Comparison of ENCODE assay signal across 8 cellular contexts in the genomic region with DNA sequence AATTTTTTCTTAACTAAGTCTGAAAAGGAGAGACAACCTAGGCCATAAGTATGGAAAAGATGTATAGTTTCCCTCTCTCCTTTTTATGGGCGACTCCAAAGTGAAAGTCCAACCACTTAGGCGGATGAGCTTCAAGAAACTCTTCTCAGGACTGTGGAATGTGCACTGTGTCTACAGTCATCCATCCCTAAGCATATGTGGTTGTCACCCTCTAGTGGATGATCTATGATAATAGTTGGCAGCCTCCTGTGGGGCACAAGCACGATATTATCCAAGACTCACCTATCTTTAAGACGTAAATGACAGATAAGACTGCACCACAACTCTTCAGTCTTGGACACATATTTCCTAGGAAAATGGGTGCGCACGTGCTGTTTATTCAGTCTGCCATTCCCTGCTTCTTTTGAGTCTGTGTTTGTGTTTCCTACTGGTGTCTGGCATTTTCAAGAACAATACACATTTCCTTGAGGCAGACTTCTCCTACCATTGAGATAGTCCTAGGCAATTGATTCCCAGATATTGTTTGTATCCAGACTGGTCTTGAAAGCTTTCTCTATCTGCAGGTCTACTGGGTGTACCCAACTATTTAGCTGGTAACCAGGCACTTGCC.
DNase-seq lines count a peak whose midpoint lies in the region; ATAC-seq and TF ChIP-seq lines count a peak whose summit lies in the region.

No MANE protein-coding gene starts in this region.

- DNase-seq in DMS53 (lab: John Stamatoyannopoulos, UW) (peak; percentile 76), SHP77 (lab: John Stamatoyannopoulos, UW) (peak; percentile 43 to 58), epithelial cell of esophagus (ENCODE audit: low read depth) (peak; percentile 91), mucosa of descending colon (peak in 1 of 3 donors; percentile 58), NCI-H345 treated with DMSO at 0.1 percent for 48 hours (lab: John Stamatoyannopoulos, UW; ENCODE audit: unreplicated experiment) (no peak), mesenteric fat pad (ENCODE audit: low spot score) (no peak)
- peak; percentile 51 for DNase-seq in Jurkat, Clone E6-1 (ENCODE audit: low read depth, low spot score)

- peaks cover 7% of the 10 kb centered on the region for H3K4me1 ChIP-seq in mucosa of descending colon (ENCODE audit: low read depth)

- TF ChIP-seq CTCF in epithelial cell of esophagus (IDR thresholded peaks at IDR 0.05; ENCODE audit: insufficient read depth, low read depth, low read length, missing control alignments) (peak; percentile 82), mucosa of descending colon (IDR thresholded peaks at IDR 0.05) (peak; percentile 45)

- intact Hi-C loops in mucosa of descending colon (cut with DNase I, micrococcal nuclease), result no loop called here

- H3K4me3 ChIP-seq in Jurkat, Clone E6-1 (ENCODE audit: low read length), result no peak overlapping the region
- H3K4me3 ChIP-seq in epithelial cell of esophagus (ENCODE audit: low read length) (no peak overlapping the region), mucosa of descending colon (no peak overlapping the region)

- no peaks in the 10 kb centered on the region for H3K9me3 ChIP-seq in mucosa of descending colon

- ATAC-seq in GM19452 (IDR thresholded peaks at IDR 0.05; ENCODE audit: unreplicated experiment) (peak; percentile 74), mucosa of descending colon (peak; percentile 93)

- H3K36me3 ChIP-seq in mucosa of descending colon (ENCODE audit: low read depth), result no peaks in the 10 kb centered on the region

Comparison
In these comparisons a context has a peak if more than half of its experiments do, and no peak if none do; other contexts are left out.
1. DNase-seq: peak in DMS53 (single experiment), Jurkat, Clone E6-1 (single experiment), SHP77 (2 of 2) and epithelial cell of esophagus (single experiment); none in NCI-H345 treated with DMSO at 0.1 percent for 48 hours (single experiment) and mesenteric fat pad (single experiment).